2 cellular contexts compared by ENCODE assay signal in the genomic region with DNA sequence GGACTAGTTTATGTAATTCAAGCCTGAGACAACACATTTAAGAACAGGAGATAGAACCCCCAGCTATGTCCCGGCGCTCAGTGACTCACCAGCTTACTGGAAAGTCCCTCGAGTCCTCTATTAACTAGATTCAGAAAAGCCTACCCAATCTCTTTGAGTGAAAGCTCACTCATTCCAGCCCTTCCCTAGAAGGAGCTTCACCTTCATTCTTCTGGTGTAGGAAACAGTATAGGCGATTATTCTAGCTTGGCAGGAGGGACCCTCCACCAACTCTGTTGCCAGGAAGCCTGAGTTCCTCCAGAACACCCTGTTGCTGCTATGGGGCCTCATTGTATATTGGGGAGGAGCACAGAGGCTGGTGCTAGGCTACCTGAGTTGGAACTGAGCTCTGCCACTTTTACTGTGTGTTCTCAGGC.
TF ChIP-seq lines count a peak whose summit lies in the region.

No MANE protein-coding gene starts in this region.

TF ChIP-seq in GM23338, 12 proteins besides CTCF, POLR2A, EP300 and RAD21:
- TF ChIP-seq NANOG (IDR thresholded peaks at IDR 0.05; ENCODE audit: borderline replicate concordance) = no peak
- no peak for TF ChIP-seq EZH2 (IDR thresholded peaks at IDR 0.05; ENCODE audit: low read depth, unreplicated experiment)
- TF ChIP-seq, protein P1, sequence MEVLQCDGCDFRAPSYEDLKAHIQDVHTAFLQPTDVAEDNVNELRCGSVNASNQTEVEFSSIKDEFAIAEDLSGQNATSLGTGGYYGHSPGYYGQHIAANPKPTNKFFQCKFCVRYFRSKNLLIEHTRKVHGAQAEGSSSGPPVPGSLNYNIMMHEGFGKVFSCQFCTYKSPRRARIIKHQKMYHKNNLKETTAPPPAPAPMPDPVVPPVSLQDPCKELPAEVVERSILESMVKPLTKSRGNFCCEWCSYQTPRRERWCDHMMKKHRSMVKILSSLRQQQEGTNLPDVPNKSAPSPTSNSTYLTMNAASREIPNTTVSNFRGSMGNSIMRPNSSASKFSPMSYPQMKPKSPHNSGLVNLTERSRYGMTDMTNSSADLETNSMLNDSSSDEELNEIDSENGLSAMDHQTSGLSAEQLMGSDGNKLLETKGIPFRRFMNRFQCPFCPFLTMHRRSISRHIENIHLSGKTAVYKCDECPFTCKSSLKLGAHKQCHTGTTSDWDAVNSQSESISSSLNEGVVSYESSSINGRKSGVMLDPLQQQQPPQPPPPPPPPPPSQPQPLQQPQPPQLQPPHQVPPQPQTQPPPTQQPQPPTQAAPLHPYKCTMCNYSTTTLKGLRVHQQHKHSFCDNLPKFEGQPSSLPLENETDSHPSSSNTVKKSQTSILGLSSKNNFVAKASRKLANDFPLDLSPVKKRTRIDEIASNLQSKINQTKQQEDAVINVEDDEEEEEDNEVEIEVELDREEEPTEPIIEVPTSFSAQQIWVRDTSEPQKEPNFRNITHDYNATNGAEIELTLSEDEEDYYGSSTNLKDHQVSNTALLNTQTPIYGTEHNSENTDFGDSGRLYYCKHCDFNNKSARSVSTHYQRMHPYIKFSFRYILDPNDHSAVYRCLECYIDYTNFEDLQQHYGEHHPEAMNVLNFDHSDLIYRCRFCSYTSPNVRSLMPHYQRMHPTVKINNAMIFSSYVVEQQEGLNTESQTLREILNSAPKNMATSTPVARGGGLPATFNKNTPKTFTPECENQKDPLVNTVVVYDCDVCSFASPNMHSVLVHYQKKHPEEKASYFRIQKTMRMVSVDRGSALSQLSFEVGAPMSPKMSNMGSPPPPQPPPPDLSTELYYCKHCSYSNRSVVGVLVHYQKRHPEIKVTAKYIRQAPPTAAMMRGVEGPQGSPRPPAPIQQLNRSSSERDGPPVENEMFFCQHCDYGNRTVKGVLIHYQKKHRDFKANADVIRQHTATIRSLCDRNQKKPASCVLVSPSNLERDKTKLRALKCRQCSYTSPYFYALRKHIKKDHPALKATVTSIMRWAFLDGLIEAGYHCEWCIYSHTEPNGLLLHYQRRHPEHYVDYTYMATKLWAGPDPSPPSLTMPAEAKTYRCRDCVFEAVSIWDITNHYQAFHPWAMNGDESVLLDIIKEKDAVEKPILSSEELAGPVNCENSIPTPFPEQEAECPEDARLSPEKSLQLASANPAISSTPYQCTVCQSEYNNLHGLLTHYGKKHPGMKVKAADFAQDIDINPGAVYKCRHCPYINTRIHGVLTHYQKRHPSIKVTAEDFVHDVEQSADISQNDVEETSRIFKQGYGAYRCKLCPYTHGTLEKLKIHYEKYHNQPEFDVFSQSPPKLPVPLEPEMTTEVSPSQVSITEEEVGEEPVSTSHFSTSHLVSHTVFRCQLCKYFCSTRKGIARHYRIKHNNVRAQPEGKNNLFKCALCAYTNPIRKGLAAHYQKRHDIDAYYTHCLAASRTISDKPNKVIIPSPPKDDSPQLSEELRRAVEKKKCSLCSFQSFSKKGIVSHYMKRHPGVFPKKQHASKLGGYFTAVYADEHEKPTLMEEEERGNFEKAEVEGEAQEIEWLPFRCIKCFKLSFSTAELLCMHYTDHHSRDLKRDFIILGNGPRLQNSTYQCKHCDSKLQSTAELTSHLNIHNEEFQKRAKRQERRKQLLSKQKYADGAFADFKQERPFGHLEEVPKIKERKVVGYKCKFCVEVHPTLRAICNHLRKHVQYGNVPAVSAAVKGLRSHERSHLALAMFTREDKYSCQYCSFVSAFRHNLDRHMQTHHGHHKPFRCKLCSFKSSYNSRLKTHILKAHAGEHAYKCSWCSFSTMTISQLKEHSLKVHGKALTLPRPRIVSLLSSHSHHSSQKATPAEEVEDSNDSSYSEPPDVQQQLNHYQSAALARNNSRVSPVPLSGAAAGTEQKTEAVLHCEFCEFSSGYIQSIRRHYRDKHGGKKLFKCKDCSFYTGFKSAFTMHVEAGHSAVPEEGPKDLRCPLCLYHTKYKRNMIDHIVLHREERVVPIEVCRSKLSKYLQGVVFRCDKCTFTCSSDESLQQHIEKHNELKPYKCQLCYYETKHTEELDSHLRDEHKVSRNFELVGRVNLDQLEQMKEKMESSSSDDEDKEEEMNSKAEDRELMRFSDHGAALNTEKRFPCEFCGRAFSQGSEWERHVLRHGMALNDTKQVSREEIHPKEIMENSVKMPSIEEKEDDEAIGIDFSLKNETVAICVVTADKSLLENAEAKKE (CRISPR knock-in tag; IDR thresholded peaks at IDR 0.05) = 0 out of 2 replicates have a peak, but pooled peaks have one; percentile 76

TF ChIP-seq in IMR-90, 13 proteins besides CTCF, POLR2A, EP300 and RAD21 (continued from another document):
- TF ChIP-seq MXI1 (IDR thresholded peaks at IDR 0.05; ENCODE audit: borderline replicate concordance, low read depth, low read length) (no peak), FOS (IDR thresholded peaks at IDR 0.05; ENCODE audit: low read depth, low read length) (peak; percentile 79; the same call in 1 of the 2 replicates)
